ENCODE assay signal across 1 cellular context in the genomic region with DNA sequence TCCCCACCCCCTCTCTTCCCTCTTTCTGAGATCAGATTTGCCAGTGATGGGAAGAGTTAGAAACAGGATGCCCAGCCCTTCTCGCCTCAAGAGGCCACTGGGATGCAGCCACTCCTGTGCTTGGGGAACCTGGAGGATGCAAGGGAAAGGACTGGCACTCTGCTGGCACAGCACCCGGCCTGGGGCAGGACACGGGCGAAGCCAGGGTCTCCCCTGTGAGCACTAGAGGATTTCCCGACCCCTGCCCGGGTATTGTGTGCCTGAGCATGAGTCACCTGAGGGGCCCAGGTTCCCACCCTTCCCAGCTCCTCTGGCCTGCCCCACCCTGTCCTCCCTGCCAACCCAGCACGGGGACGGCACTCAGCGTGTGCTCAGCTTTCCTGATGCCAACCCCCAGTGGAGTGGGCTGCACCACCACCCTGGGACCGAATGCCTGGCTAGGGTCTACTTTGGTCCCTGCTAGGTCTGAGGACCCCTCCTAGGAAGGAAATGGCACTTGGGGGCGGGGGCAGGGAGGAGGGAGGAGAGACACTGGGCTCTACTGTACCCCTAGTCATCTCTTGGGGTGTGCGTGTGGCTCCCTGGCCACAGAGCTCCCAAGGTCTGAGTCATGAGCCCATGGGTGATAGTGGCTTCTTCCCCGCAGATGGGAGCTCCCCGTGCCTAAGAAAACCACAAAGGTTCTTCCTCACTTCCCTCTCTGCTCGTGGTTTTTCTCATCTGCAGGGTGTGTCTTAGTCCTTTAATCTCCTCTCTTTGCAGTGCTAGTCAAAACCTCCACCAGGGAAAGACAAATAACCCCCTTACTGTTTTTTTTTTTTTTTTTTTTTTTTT.
TF ChIP-seq lines count a peak whose summit lies in the region.

No MANE protein-coding gene starts in this region.

TF ChIP-seq in GM12878, 131 proteins besides CTCF, POLR2A, EP300 and RAD21 (continued from another document):
- TF ChIP-seq POU2F2 (IDR thresholded peaks at IDR 0.05; ENCODE audit: borderline replicate concordance, low read depth, low read length) (peak; percentile 76; the same call in 2 of the 3 replicates), DPF2 (IDR thresholded peaks at IDR 0.05) (peak; percentile 95), CHD2 (IDR thresholded peaks at IDR 0.05; ENCODE audit: borderline replicate concordance, low read depth, low read length) (peak; percentile 72; the same call in 1 of the 2 replicates), SRF (IDR thresholded peaks at IDR 0.05; ENCODE audit: low read depth in 2 of 2, low read length in 2 of 2) (0 out of 4 replicates have a peak, but pooled peaks of 1 of the 2 experiments have one; percentile 28)
- TF ChIP-seq, protein P1, sequence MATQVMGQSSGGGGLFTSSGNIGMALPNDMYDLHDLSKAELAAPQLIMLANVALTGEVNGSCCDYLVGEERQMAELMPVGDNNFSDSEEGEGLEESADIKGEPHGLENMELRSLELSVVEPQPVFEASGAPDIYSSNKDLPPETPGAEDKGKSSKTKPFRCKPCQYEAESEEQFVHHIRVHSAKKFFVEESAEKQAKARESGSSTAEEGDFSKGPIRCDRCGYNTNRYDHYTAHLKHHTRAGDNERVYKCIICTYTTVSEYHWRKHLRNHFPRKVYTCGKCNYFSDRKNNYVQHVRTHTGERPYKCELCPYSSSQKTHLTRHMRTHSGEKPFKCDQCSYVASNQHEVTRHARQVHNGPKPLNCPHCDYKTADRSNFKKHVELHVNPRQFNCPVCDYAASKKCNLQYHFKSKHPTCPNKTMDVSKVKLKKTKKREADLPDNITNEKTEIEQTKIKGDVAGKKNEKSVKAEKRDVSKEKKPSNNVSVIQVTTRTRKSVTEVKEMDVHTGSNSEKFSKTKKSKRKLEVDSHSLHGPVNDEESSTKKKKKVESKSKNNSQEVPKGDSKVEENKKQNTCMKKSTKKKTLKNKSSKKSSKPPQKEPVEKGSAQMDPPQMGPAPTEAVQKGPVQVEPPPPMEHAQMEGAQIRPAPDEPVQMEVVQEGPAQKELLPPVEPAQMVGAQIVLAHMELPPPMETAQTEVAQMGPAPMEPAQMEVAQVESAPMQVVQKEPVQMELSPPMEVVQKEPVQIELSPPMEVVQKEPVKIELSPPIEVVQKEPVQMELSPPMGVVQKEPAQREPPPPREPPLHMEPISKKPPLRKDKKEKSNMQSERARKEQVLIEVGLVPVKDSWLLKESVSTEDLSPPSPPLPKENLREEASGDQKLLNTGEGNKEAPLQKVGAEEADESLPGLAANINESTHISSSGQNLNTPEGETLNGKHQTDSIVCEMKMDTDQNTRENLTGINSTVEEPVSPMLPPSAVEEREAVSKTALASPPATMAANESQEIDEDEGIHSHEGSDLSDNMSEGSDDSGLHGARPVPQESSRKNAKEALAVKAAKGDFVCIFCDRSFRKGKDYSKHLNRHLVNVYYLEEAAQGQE (IDR thresholded peaks at IDR 0.05; ENCODE audit: low read depth, low read length), result peak; percentile 33; the same call in 1 of the 2 replicates
